In the genomic region with DNA sequence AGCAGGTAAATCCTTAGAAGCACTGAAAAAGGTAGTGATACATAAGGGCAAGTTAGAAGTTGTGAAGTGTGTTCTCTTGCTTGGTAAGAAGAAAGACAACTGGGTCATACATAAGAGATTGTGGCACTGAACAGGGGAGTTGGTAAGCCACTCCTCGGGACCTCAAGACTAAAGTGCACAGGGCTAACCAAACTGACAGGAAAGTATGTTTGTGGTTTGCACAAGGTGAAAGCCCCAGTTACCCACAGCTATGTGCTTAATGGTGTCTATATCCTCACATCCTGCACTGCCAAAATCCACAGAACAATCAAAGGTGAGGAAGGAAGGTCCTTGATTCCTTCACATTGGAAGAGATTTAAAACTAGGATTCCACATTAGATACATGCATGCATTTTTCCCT, we compare ENCODE assay signal across 14 cellular contexts.
DNase-seq lines count a peak whose midpoint lies in the region; ATAC-seq, FAIRE-seq and TF ChIP-seq lines count a peak whose summit lies in the region.
"Had no signal": no experiment of that assay in that cellular context is flagged by ENCODE, and none has a peak within 500 bp of the region (broad histone marks: within the 10 kb centered on the region; RNA-seq: fewer than 3 reads in every experiment).

No MANE protein-coding gene starts in this region.

- CTCF ChIA-PET in activated CD8-positive, alpha-beta T cell treated with anti-CD3 and anti-CD28 coated beads for 36 hours (lab: Charles Lee), result interaction anchor here (0.7 kb wide), 1 partner anchor 282 kb away, joined by 3 read pairs; no protein-coding TSS in a partner anchor

- TF ChIP-seq CTCF in activated CD8-positive, alpha-beta T cell treated with anti-CD3 and anti-CD28 coated beads for 36 hours (IDR thresholded peaks at IDR 0.05), result no peak
- no peak for TF ChIP-seq CTCF in coronary artery (IDR thresholded peaks at IDR 0.05)

- H3K36me3 Mint-ChIP-seq in activated CD8-positive, alpha-beta T cell treated with anti-CD3 and anti-CD28 coated beads for 36 hours (ENCODE audit: low read depth), result no peaks in the 10 kb centered on the region
- no peaks in the 10 kb centered on the region for H3K36me3 Mint-ChIP-seq in stimulated activated effector memory CD8-positive, alpha-beta T cell treated with anti-CD3 and anti-CD28 coated beads, Interleukin-12 subunit alpha, Interleukin-12 subunit beta, amount 100 ng/mL, for 72 hours

- H3K27me3 Mint-ChIP-seq in activated CD8-positive, alpha-beta T cell treated with anti-CD3 and anti-CD28 coated beads for 36 hours, result no peaks in the 10 kb centered on the region

- peak; percentile 76 for ATAC-seq in HG02981 (IDR thresholded peaks at IDR 0.05; ENCODE audit: unreplicated experiment)
- ATAC-seq in activated CD8-positive, alpha-beta T cell treated with anti-CD3 and anti-CD28 coated beads for 36 hours, result peak; percentile 93
- ATAC-seq in stimulated activated effector memory CD8-positive, alpha-beta T cell treated with anti-CD3 and anti-CD28 coated beads, Interleukin-12 subunit alpha, Interleukin-12 subunit beta, amount 100 ng/mL, for 72 hours, result peak; percentile 98

- peak; percentile 11 for DNase-seq in activated gamma-delta T cell treated with Interleukin-2 at 50 U/mL for 16 hours
- no peak for DNase-seq in activated gamma-delta T cell (lab: John Stamatoyannopoulos, UW)
- peak; percentile 57 for DNase-seq in activated CD8-positive, alpha-beta T cell treated with anti-CD3 and anti-CD28 coated beads for 36 hours
- DNase-seq in stimulated activated effector memory CD8-positive, alpha-beta T cell treated with anti-CD3 and anti-CD28 coated beads, Interleukin-12 subunit alpha, Interleukin-12 subunit beta, amount 100 ng/mL, for 72 hours (ENCODE audit: low spot score in 2 of 2), result peak in 1 of 2 donors; percentile 12
- no peak for DNase-seq in coronary artery (ENCODE audit: low spot score)
- DNase-seq in urothelium cell line (ENCODE audit: low spot score), result no peak
- DNase-seq in substantia nigra (lab: John Stamatoyannopoulos, UW), result no peak
- DNase-seq: GF-D8, NCI-H1436 treated with DMSO at 0.1 percent for 48 hours, ovary, uterus had no signal

- H3K4me3 ChIP-seq in coronary artery, result no peak overlapping the region
- H3K4me3 ChIP-seq: breast epithelium, ovary, uterus had no signal

- no peak overlapping the region for H3K27ac ChIP-seq in coronary artery
- no peak overlapping the region for H3K27ac ChIP-seq in substantia nigra (ENCODE audit: low read depth, low read length, poor library complexity, severe bottlenecking)
- H3K27ac ChIP-seq: breast epithelium, ovary, uterus had no signal

- H3K9me3 Mint-ChIP-seq in activated CD8-positive, alpha-beta T cell treated with anti-CD3 and anti-CD28 coated beads for 36 hours, result no peaks in the 10 kb centered on the region
- H3K9me3 Mint-ChIP-seq in stimulated activated effector memory CD8-positive, alpha-beta T cell treated with anti-CD3 and anti-CD28 coated beads, Interleukin-12 subunit alpha, Interleukin-12 subunit beta, amount 100 ng/mL, for 72 hours, result peaks cover 6% of the 10 kb centered on the region

- no peak for FAIRE-seq in urothelium cell line (lab: Jason Lieb, UNC)
- FAIRE-seq: islet of Langerhans had no signal

- POLR2A ChIA-PET in activated CD8-positive, alpha-beta T cell treated with anti-CD3 and anti-CD28 coated beads for 36 hours (lab: Charles Lee), result no interaction called here

- no peak overlapping the region for H3K4me3 Mint-ChIP-seq in activated CD8-positive, alpha-beta T cell treated with anti-CD3 and anti-CD28 coated beads for 36 hours
- no peak overlapping the region for H3K4me3 Mint-ChIP-seq in stimulated activated effector memory CD8-positive, alpha-beta T cell treated with anti-CD3 and anti-CD28 coated beads, Interleukin-12 subunit alpha, Interleukin-12 subunit beta, amount 100 ng/mL, for 72 hours

- no peak overlapping the region for H3K27ac Mint-ChIP-seq in activated CD8-positive, alpha-beta T cell treated with anti-CD3 and anti-CD28 coated beads for 36 hours
- H3K27ac Mint-ChIP-seq in stimulated activated effector memory CD8-positive, alpha-beta T cell treated with anti-CD3 and anti-CD28 coated beads, Interleukin-12 subunit alpha, Interleukin-12 subunit beta, amount 100 ng/mL, for 72 hours, result peak overlapping the region; percentile 46

- intact Hi-C loops in activated CD8-positive, alpha-beta T cell treated with anti-CD3 and anti-CD28 coated beads for 36 hours (cut with micrococcal nuclease), result no loop called here

- H3K4me1 Mint-ChIP-seq in activated CD8-positive, alpha-beta T cell treated with anti-CD3 and anti-CD28 coated beads for 36 hours (ENCODE audit: low read depth), result peaks cover 19% of the 10 kb centered on the region
- peaks cover 34% of the 10 kb centered on the region for H3K4me1 Mint-ChIP-seq in stimulated activated effector memory CD8-positive, alpha-beta T cell treated with anti-CD3 and anti-CD28 coated beads, Interleukin-12 subunit alpha, Interleukin-12 subunit beta, amount 100 ng/mL, for 72 hours

Comparison
In these comparisons a context has a peak if more than half of its experiments do, and no peak if none do; other contexts are left out.
1. DNase-seq: peak in activated gamma-delta T cell treated with Interleukin-2 at 50 U/mL for 16 hours (single experiment) and activated CD8-positive, alpha-beta T cell treated with anti-CD3 and anti-CD28 coated beads for 36 hours (single experiment); none in activated gamma-delta T cell (single experiment), coronary artery (single experiment), urothelium cell line (single experiment) and substantia nigra (0 of 49).
2. Peak in every context shown above with its lines, with median percentiles within 50 percentile points of each other: ATAC-seq.